In the genomic region with DNA sequence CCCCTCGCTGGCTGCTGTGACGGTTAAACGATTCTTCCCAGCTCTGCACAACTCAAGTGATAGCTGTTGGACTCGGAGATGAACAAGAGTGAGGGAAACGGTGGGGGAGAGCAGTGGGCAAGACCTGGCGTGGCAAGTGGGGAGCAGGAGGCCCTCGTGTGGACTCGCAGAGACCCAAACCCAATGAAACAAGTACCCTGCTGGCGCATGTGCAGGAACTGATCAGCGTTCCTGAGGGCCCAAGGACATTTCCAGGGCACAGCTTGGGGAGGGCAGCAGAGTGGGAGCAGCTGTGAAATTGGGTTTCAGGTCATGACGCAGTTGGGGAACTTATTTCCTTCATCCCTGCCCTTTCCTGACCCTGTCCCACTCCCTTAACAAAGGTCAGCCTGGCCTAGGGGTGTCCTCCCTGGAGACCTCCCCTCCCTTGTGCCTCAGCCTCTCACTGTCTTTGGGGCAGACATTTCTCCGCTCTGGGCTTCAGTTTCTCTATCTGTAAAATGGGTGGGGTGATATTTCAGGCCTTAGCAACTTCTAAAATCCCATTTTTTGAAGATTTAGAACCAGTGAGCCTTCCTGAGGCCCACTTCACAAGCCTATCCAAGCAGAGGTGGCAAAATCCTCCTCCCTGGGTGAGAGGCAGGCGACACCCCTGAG, we compare ENCODE assay signal across 12 cellular contexts. TPM values are rescaled to one million over a fixed set of nuclear protein-coding genes. Genes with fewer than 3 reads are reported as not detected.
DNase-seq lines count a peak whose midpoint lies in the region; ATAC-seq and TF ChIP-seq lines count a peak whose summit lies in the region.
"Had no signal": no experiment of that assay in that cellular context is flagged by ENCODE, and none has a peak within 500 bp of the region (broad histone marks: within the 10 kb centered on the region; RNA-seq: fewer than 3 reads in every experiment).

No MANE protein-coding gene starts in this region.

- peaks cover 65% of the 10 kb centered on the region for H3K4me1 Mint-ChIP-seq in endodermal cell

- H3K36me3 ChIP-seq in Panc1 (ENCODE audit: control insufficient read depth, insufficient read depth, low read length): no peaks in the 10 kb centered on the region
- no peaks in the 10 kb centered on the region for H3K36me3 ChIP-seq in endodermal cell (ENCODE audit: control insufficient read depth, insufficient read depth, low read length)
- no peaks in the 10 kb centered on the region for H3K36me3 ChIP-seq in muscle layer of duodenum (ENCODE audit: control insufficient read depth in 1 of 2, insufficient read depth in 2 of 2, low read length in 2 of 2)
- H3K36me3 ChIP-seq in testis (ENCODE audit: low read depth, missing control alignments): no peaks in the 10 kb centered on the region

- peak overlapping the region; percentile 67 for H3K27ac ChIP-seq in Panc1 (ENCODE audit: low read length)
- no peak overlapping the region for H3K27ac ChIP-seq in endodermal cell (ENCODE audit: low read depth, low read length)
- H3K27ac ChIP-seq in muscle layer of duodenum (ENCODE audit: low read length): peak overlapping the region; percentile 88
- H3K27ac ChIP-seq in testis: peak overlapping the region; percentile 90 to 93

- POLR2A ChIA-PET in Panc1 (lab: Charles Lee): no interaction called here

- ATAC-seq in Panc1 (no peak), GM21381 (IDR thresholded peaks at IDR 0.05; ENCODE audit: unreplicated experiment) (no peak), GM21737 (IDR thresholded peaks at IDR 0.05; ENCODE audit: unreplicated experiment) (no peak)
- ATAC-seq: activated T-cell treated with anti-CD3 and anti-CD28 coated beads, Interleukin-2, amount 50 U/mL, for 4 hours; natural killer cell treated with Interleukin-12 subunit alpha and Interleukin-12 subunit beta and Interleukin-15 and Interleukin-18, amount 100 ng/mL, for 72 hours had no signal

- no peak for TF ChIP-seq CTCF in Panc1 (IDR thresholded peaks at IDR 0.05)
- no peak for TF ChIP-seq CTCF in endodermal cell (conservative IDR thresholded peaks at IDR 0.05)
- no peak for TF ChIP-seq CTCF in testis (IDR thresholded peaks at IDR 0.05)
- TF ChIP-seq CTCF in GM20000 (IDR thresholded peaks at IDR 0.05; ENCODE audit: extremely low read depth, missing control alignments): no peak

- 91 to 93% methylated on average over 11 to 13 of the region's 13 CpGs for WGBS in endodermal cell (ENCODE audit: insufficient coverage in 1 of 2, insufficient read length in 1 of 2), 2 experiments
- WGBS in testis, 2 donors: 60 to 71% methylated on average over 13 of the region's 13 CpGs

- no peaks in the 10 kb centered on the region for H3K27me3 Mint-ChIP-seq in endodermal cell (ENCODE audit: insufficient read depth)
- H3K27me3 Mint-ChIP-seq: natural killer cell treated with Interleukin-12 subunit alpha and Interleukin-12 subunit beta and Interleukin-15 and Interleukin-18, amount 100 ng/mL, for 72 hours had no signal

- no peak overlapping the region for H3K9ac ChIP-seq in endodermal cell (ENCODE audit: extremely low read depth, low read length, poor library complexity, severe bottlenecking)

- BruUV-seq in Panc1 (replicated peaks; lab: Mats Ljungman, UMichigan): no TSS peak

- peak overlapping the region; percentile 82 for H3K27ac Mint-ChIP-seq in endodermal cell
- H3K27ac Mint-ChIP-seq: natural killer cell treated with Interleukin-12 subunit alpha and Interleukin-12 subunit beta and Interleukin-15 and Interleukin-18, amount 100 ng/mL, for 72 hours had no signal

- H3K9me3 ChIP-seq in Panc1 (ENCODE audit: control insufficient read depth, insufficient read depth, low read depth, low read length): no peaks in the 10 kb centered on the region
- H3K9me3 ChIP-seq in endodermal cell (ENCODE audit: control insufficient read depth, low read length): no peaks in the 10 kb centered on the region
- no peaks in the 10 kb centered on the region for H3K9me3 ChIP-seq in muscle layer of duodenum (ENCODE audit: control insufficient read depth in 1 of 2, low read length in 2 of 2)
- H3K9me3 ChIP-seq in testis: no peaks in the 10 kb centered on the region

- no peak for TF ChIP-seq POLR2A in testis (IDR thresholded peaks at IDR 0.05)

- H3K4me3 Mint-ChIP-seq in endodermal cell: no peak overlapping the region
- H3K4me3 Mint-ChIP-seq: activated T-cell treated with anti-CD3 and anti-CD28 coated beads, Interleukin-2, amount 50 U/mL, for 4 hours; natural killer cell treated with Interleukin-12 subunit alpha and Interleukin-12 subunit beta and Interleukin-15 and Interleukin-18, amount 100 ng/mL, for 72 hours had no signal

- H3K9me3 Mint-ChIP-seq in endodermal cell: no peaks in the 10 kb centered on the region
- H3K9me3 Mint-ChIP-seq: activated T-cell treated with anti-CD3 and anti-CD28 coated beads, Interleukin-2, amount 50 U/mL, for 4 hours; natural killer cell treated with Interleukin-12 subunit alpha and Interleukin-12 subunit beta and Interleukin-15 and Interleukin-18, amount 100 ng/mL, for 72 hours had no signal

- in situ Hi-C loops in Panc1 (cut with HindIII; ENCODE audit: low pct_unique_long_range_greater_than_20kb, low sequenced_read_pairs): no loop called here

- no peaks in the 10 kb centered on the region for H3K36me3 Mint-ChIP-seq in endodermal cell (ENCODE audit: low read depth)
- H3K36me3 Mint-ChIP-seq: natural killer cell treated with Interleukin-12 subunit alpha and Interleukin-12 subunit beta and Interleukin-15 and Interleukin-18, amount 100 ng/mL, for 72 hours had no signal

- no peak overlapping the region for H3K4me3 ChIP-seq in Panc1 (ENCODE audit: low read depth in 2 of 2, low read length in 2 of 2)
- no peak overlapping the region for H3K4me3 ChIP-seq in endodermal cell (ENCODE audit: low read length)
- no peak overlapping the region for H3K4me3 ChIP-seq in muscle layer of duodenum (ENCODE audit: low read depth in 1 of 2, low read length in 2 of 2)
- H3K4me3 ChIP-seq in testis: no peak overlapping the region

- H3K4me1 ChIP-seq in Panc1 (ENCODE audit: control insufficient read depth, insufficient read depth, low read length) (peaks cover 60% of the 10 kb centered on the region), endodermal cell (ENCODE audit: control insufficient read depth, insufficient read depth, low read length) (peaks cover 46% of the 10 kb centered on the region), muscle layer of duodenum (ENCODE audit: control insufficient read depth in 1 of 2, insufficient read depth in 2 of 2, low read length in 2 of 2) (peaks cover 14 to 68% of the 10 kb centered on the region in 2 donors), testis (peaks cover 76% of the 10 kb centered on the region)

- intact Hi-C loops in Panc1 (cut with micrococcal nuclease; ENCODE audit: unreplicated experiment) (no loop called here), testis (cut with DNase I; ENCODE audit: low total_unique reads) (no loop called here)

- CTCF ChIA-PET in Panc1 (lab: Charles Lee): no interaction called here

- H3K27me3 ChIP-seq in Panc1 (ENCODE audit: control insufficient read depth, insufficient read depth, low read length) (no peaks in the 10 kb centered on the region), endodermal cell (ENCODE audit: control insufficient read depth, insufficient read depth, low read length, poor library complexity, severe bottlenecking) (no peaks in the 10 kb centered on the region), muscle layer of duodenum (ENCODE audit: low read depth, low read length) (no peaks in the 10 kb centered on the region), testis (no peaks in the 10 kb centered on the region)

- DNase-seq in Panc1 (ENCODE audit: low read depth, low spot score) (no peak), endodermal cell (no peak), testis (no peak), nucleus accumbens (lab: John Stamatoyannopoulos, UW) (no peak), GM20000 (ENCODE audit: low spot score) (no peak)
- DNase-seq: activated T-cell treated with anti-CD3 and anti-CD28 coated beads, Interleukin-2, amount 50 U/mL, for 4 hours; SHP77; stimulated activated CD4-positive, alpha-beta T cell treated with anti-CD3 and anti-CD28 coated beads, Interleukin-4, amount 100 ng/mL, for 1 hour had no signal

RNA-seq across cellular contexts. Expression of gene ECE1, which starts 27.9 kb away (rescaled TPM):
- total RNA-seq in Panc1 (2021; ENCODE audit: unreplicated experiment): 192 TPM
- 250 TPM for polyA plus RNA-seq in Panc1 (2012; ENCODE audit: insufficient read length)
- 10 to 100 TPM; 47.8 to 57.9 TPM for total RNA-seq in endodermal cell
- 38.8 TPM for polyA plus RNA-seq in endodermal cell (2013, experiment 1 of 2)
- polyA plus RNA-seq in endodermal cell (2013, experiment 2 of 2): 42.8 TPM
- 100 to 1,000 TPM in 1 of 2 donors, 10 to 100 TPM in 1; 96.4 to 101 TPM for total RNA-seq in testis
- 66.1 TPM for polyA plus RNA-seq in testis (ENCODE audit: insufficient read depth, low read depth, low replicate concordance)
